In the genomic region with DNA sequence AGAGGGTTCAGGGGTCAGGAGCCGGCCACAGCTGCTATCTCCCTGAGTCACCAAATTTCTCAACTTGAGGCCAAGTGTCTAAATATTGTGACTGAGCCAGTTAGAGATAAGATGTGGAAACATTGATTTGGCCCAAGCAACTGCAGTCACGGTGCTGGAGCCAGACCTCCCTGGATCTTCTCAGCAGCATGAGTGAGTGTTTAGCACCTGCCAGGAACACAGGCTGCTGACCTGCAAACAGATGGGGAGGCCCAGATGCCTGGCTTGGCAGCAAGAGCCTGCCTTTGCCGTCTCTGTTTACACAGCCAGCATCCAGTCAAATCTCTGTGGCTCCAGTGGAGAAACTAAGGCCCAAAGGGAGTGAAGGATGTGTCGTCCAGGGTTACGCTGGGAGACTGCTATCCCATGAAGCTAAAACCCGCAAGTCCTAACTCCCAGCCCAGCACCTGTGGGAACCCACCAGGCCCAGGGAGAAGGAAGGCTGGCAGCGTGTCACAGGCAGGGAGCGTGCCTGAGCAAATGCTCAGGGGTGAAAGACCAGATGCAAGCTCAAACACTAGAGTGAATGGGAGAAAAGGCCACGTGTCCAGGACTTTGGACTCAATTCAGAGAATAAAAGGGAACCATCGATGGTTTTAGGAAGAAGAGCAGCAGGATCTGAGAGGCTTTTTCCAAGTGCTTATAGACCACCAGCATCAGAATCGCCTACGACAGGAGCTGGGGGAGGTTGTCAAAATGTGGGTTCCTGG, we compare ENCODE assay signal across 8 cellular contexts. TPM values are rescaled to one million over a fixed set of nuclear protein-coding genes. Genes with fewer than 3 reads are reported as not detected.
DNase-seq lines count a peak whose midpoint lies in the region; ATAC-seq and TF ChIP-seq lines count a peak whose summit lies in the region.

No MANE protein-coding gene starts in this region.

- peaks cover 7% of the 10 kb centered on the region for H3K9me3 ChIP-seq in PC-9 (ENCODE audit: insufficient read depth, low read depth)

- H3K27ac Mint-ChIP-seq in HFFc6 = no peak overlapping the region; the same call in 1 of the 2 replicates

- ATAC-seq in esophagus mucosa = peak; percentile 27
- ATAC-seq in omental fat pad (ENCODE audit: low FRiP score) = peak; percentile 87
- ATAC-seq in GM19395 (IDR thresholded peaks at IDR 0.05; ENCODE audit: unreplicated experiment) = no peak
- no peak for ATAC-seq in GM19397 (IDR thresholded peaks at IDR 0.05; ENCODE audit: unreplicated experiment)

- H3F3A ChIP-seq in PC-9 (ENCODE audit: insufficient read depth, low read depth) = peaks cover 73% of the 10 kb centered on the region

- H3K27me3 Mint-ChIP-seq in HFFc6 (ENCODE audit: insufficient read depth) = peaks cover 40% of the 10 kb centered on the region

- POLR2A ChIA-PET in PC-9 (lab: Charles Lee; ENCODE audit: unreplicated experiment) = interaction anchor here (0.6 kb wide), 1 partner anchor 22 kb away, joined by 3 read pairs; no protein-coding TSS in a partner anchor

- peaks cover 98% of the 10 kb centered on the region for H3K4me1 ChIP-seq in PC-9 (replicated peaks; ENCODE audit: insufficient read depth)

- H3K36me3 Mint-ChIP-seq in HFFc6 (ENCODE audit: low read depth) = peaks cover 10% of the 10 kb centered on the region

- TSS peak; percentile 98 for BruUV-seq in PC-9 (replicated peaks; lab: Mats Ljungman, UMichigan)

- peaks cover 75% of the 10 kb centered on the region for H3K4me1 Mint-ChIP-seq in HFFc6 (ENCODE audit: low read depth)

- H3K27ac ChIP-seq in PC-9 = peak overlapping the region; percentile 94

- H3K79me2 ChIP-seq in PC-9 (ENCODE audit: low read depth) = no peaks in the 10 kb centered on the region

- H3K4me3 ChIP-seq in PC-9 = peak overlapping the region; percentile 15; the same call in 1 of the 2 replicates

- peak overlapping the region; percentile 31 for H3K4me3 Mint-ChIP-seq in HFFc6

- no peak for TF ChIP-seq CTCF in HFFc6 (IDR thresholded peaks at IDR 0.05)
- TF ChIP-seq CTCF in PC-9 (conservative IDR thresholded peaks at IDR 0.05) = no peak; the same call in 1 of the 2 replicates
- TF ChIP-seq CTCF in omental fat pad (IDR thresholded peaks at IDR 0.05) = no peak

- no peaks in the 10 kb centered on the region for H3K27me3 ChIP-seq in PC-9 (ENCODE audit: insufficient read depth, low read depth)

- CTCF ChIA-PET in PC-9 (lab: Charles Lee) = interaction anchor here (1.2 to 1.9 kb wide), 4 partner anchors 13 to 42 kb away, joined by 3 to 7 read pairs (median 4); no protein-coding TSS in a partner anchor

- DNase-seq in HFFc6 = peak; percentile 44
- peak; percentile 88 to 99 for DNase-seq in PC-9
- no peak for DNase-seq in omental fat pad (ENCODE audit: low spot score)
- no peak for DNase-seq in GM19240 (ENCODE audit: insufficient read length, low spot score)
- no peak for DNase-seq in NCI-H1436 treated with DMSO at 0.1 percent for 48 hours (lab: John Stamatoyannopoulos, UW)

- H3K36me3 ChIP-seq in PC-9 (ENCODE audit: low read depth) = no peaks in the 10 kb centered on the region; the same call in 1 of the 2 replicates

- no peak overlapping the region for H2AFZ ChIP-seq in PC-9

- intact Hi-C loops in PC-9 (cut with micrococcal nuclease; ENCODE audit: unreplicated experiment) = loop anchor here (1.0 kb wide), 3 partner anchors 9 to 22 kb away; no protein-coding TSS in a partner anchor

- peaks cover 15% of the 10 kb centered on the region for H3K9me3 Mint-ChIP-seq in HFFc6

- H3K4me2 ChIP-seq in PC-9 = peak overlapping the region; percentile 53

- no peaks in the 10 kb centered on the region for H3K9me2 ChIP-seq in PC-9 (ENCODE audit: insufficient read depth)

- no peaks in the 10 kb centered on the region for H4K20me1 ChIP-seq in PC-9 (ENCODE audit: insufficient read depth)

RNA-seq across cellular contexts. Expression of a gene that starts 15.9 kb away (rescaled TPM):
- total RNA-seq in HFFc6 (2021; fragmentation: NEBNext Ultra II Directional; extraction: Animal tissue kit (Norgen Biotek cat#: 25700)) = under 1 TPM in 1 of 6 experiments, not detected in 5; 0.05 TPM
- total RNA-seq in PC-9 (2021) = 26.9 and 30.3 TPM in 2 replicates
- 2.9 TPM for total RNA-seq in esophagus mucosa
- total RNA-seq in omental fat pad = 100 to 1,000 TPM in 3 of 4 donors, 10 to 100 TPM in 1; 77.7 to 229 (median 113) TPM

Comparison
In these comparisons a context has a peak if more than half of its experiments do, and no peak if none do; other contexts are left out.
1. DNase-seq: peak in HFFc6 (single experiment) and PC-9 (2 of 2); none in omental fat pad (single experiment), GM19240 (single experiment) and NCI-H1436 treated with DMSO at 0.1 percent for 48 hours (single experiment).
2. ATAC-seq: peak in esophagus mucosa (single experiment) and omental fat pad (single experiment); none in GM19395 (single experiment) and GM19397 (single experiment).